10 cellular contexts compared by ENCODE assay signal in the genomic region with DNA sequence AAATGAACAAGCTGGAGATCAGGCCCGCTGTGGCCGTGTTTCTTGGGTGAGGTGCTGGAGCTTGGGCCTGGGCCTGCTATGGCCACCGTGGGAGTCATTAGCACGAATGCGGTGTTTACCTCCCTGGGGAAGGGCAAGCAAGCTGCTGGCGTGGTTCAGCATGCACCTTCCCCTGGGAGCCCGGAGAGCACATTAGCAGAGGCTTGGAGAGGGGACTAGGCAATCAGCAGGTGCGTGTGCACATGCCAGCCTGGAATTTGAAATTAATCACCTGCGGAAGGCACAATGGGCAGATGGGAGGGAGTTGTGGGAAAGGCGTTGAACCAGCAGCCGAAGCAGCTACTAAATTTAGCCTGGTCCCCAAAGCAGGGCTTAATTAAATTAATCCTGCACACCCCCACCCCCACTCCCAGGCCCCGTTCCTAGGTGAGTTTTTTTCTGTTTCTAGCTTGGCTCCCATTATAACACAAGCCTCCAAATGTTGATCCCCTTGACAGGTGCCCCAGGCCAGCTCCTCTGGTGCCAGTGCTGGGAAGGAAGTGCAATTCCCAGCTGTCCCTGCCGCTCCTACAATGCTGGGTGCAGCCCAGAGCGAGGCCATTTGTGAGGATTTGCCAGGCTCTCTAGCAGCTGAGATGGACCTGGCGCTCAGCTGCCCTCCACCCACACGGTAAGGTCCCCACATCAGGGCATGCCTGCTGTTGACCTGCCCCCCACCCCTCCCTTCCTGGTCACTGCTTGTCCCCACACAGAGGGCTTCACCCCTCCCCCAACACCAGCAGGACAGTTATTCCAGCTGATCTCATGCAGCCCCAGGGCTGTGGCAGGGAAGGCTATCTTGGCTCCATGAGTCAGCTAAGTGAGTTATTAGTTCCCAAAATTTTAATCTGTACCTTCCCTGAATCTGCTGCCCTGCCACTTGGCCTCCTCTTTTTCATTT.
A peak's percentile ranks its signal among the peaks of the same experiment; 100 is the strongest.
DNase-seq lines count a peak whose midpoint lies in the region; ATAC-seq and TF ChIP-seq lines count a peak whose summit lies in the region.
"Had no signal": no experiment of that assay in that cellular context is flagged by ENCODE, and none has a peak within 500 bp of the region (broad histone marks: within the 10 kb centered on the region; RNA-seq: fewer than 3 reads in every experiment).

No MANE protein-coding gene starts in this region.

- H3K27me3 Mint-ChIP-seq in neural progenitor cell (ENCODE audit: insufficient read depth, low read depth) = peaks cover 5% of the 10 kb centered on the region
- H3K27me3 Mint-ChIP-seq: stimulated activated naive CD8-positive, alpha-beta T cell treated with anti-CD3 and anti-CD28 coated beads, Interleukin-15, Interleukin-2, amounts not matched to agents 100 ng/mL and 50 ng/mL, for 24 hours had no signal

- peak overlapping the region; percentile 27 for H3K4me2 ChIP-seq in neural progenitor cell

- peaks cover 28% of the 10 kb centered on the region for H3K4me1 ChIP-seq in neural progenitor cell

- H3F3A ChIP-seq in neural progenitor cell (ENCODE audit: low read depth) = peaks cover 5% of the 10 kb centered on the region

- in situ Hi-C loops in G401 (cut with HindIII; ENCODE audit: low sequenced_read_pairs) = no loop called here

- peaks cover 14% of the 10 kb centered on the region for H3K4me1 Mint-ChIP-seq in neural progenitor cell

- H3K9me3 Mint-ChIP-seq in neural progenitor cell = no peaks in the 10 kb centered on the region
- H3K9me3 Mint-ChIP-seq: mesothelial cell of epicardium; stimulated activated naive CD8-positive, alpha-beta T cell treated with anti-CD3 and anti-CD28 coated beads, Interleukin-15, Interleukin-2, amounts not matched to agents 100 ng/mL and 50 ng/mL, for 24 hours had no signal

- ATAC-seq in HG02852 (IDR thresholded peaks at IDR 0.05; ENCODE audit: unreplicated experiment) = no peak

- H3K36me3 Mint-ChIP-seq in neural progenitor cell = no peaks in the 10 kb centered on the region
- H3K36me3 Mint-ChIP-seq: mesothelial cell of epicardium had no signal

- H3K4me3 ChIP-seq in neural progenitor cell = no peak overlapping the region

- no peaks in the 10 kb centered on the region for H3K79me2 ChIP-seq in neural progenitor cell (ENCODE audit: low read depth)

- no peak overlapping the region for H2AFZ ChIP-seq in neural progenitor cell (replicated peaks)

- H3K9ac ChIP-seq in neural progenitor cell = no peak overlapping the region

- no peaks in the 10 kb centered on the region for H3K9me3 ChIP-seq in neural progenitor cell (ENCODE audit: low read depth)

- no peak for TF ChIP-seq CTCF in neural progenitor cell (IDR thresholded peaks at IDR 0.05)

- no peak overlapping the region for H3K27ac ChIP-seq in neural progenitor cell

- no peaks in the 10 kb centered on the region for H3K27me3 ChIP-seq in neural progenitor cell

- DNase-seq in G401 (ENCODE audit: low spot score) = peak; percentile 66
- DNase-seq in NCI-H187 treated with DMSO at 0.1 percent for 48 hours (lab: John Stamatoyannopoulos, UW) = peak; percentile 87
- DNase-seq in SW480 (ENCODE audit: low spot score) = peak; percentile 50
- DNase-seq in neural progenitor cell (ENCODE audit: low spot score) = no peak
- DNase-seq in stimulated activated CD4-positive, alpha-beta T cell treated with anti-CD3 and anti-CD28 coated beads, Interleukin-4, amount 100 ng/mL, for 4 hours = no peak
- DNase-seq in activated gamma-delta T cell (lab: John Stamatoyannopoulos, UW) = no peak
- no peak for DNase-seq in globus pallidus (ENCODE audit: low spot score)

- H4K20me1 ChIP-seq in neural progenitor cell (ENCODE audit: low read depth) = no peaks in the 10 kb centered on the region

- H3K4me3 Mint-ChIP-seq in neural progenitor cell = no peak overlapping the region
- H3K4me3 Mint-ChIP-seq: mesothelial cell of epicardium; stimulated activated naive CD8-positive, alpha-beta T cell treated with anti-CD3 and anti-CD28 coated beads, Interleukin-15, Interleukin-2, amounts not matched to agents 100 ng/mL and 50 ng/mL, for 24 hours had no signal

- H3K36me3 ChIP-seq in neural progenitor cell = no peaks in the 10 kb centered on the region

- peak overlapping the region; percentile 53 for H3K27ac Mint-ChIP-seq in neural progenitor cell
- H3K27ac Mint-ChIP-seq: mesothelial cell of epicardium; stimulated activated naive CD8-positive, alpha-beta T cell treated with anti-CD3 and anti-CD28 coated beads, Interleukin-15, Interleukin-2, amounts not matched to agents 100 ng/mL and 50 ng/mL, for 24 hours had no signal

Comparison
In these comparisons a context has a peak if more than half of its experiments do, and no peak if none do; other contexts are left out.
1. DNase-seq: peak in G401 (single experiment), NCI-H187 treated with DMSO at 0.1 percent for 48 hours (single experiment) and SW480 (single experiment); none in neural progenitor cell (single experiment), stimulated activated CD4-positive, alpha-beta T cell treated with anti-CD3 and anti-CD28 coated beads, Interleukin-4, amount 100 ng/mL, for 4 hours (0 of 2), activated gamma-delta T cell (single experiment) and globus pallidus (single experiment).